ENCODE assay signal across 33 cellular contexts in genomic region chr5:39360483-39361071, GRCh38. TPM values are rescaled to one million over a fixed set of nuclear protein-coding genes. Genes with fewer than 3 reads are reported as not detected.
A peak's percentile ranks its signal among the peaks of the same experiment; 100 is the strongest.
DNase-seq lines count a peak whose midpoint lies in the region; ATAC-seq, FAIRE-seq and TF ChIP-seq lines count a peak whose summit lies in the region.
"Had no signal": no experiment of that assay in that cellular context is flagged by ENCODE, and none has a peak within 500 bp of the region (broad histone marks: within the 10 kb centered on the region; RNA-seq: fewer than 3 reads in every experiment).

No MANE protein-coding gene starts in this region.

- no peaks in the 10 kb centered on the region for H3K9me2 ChIP-seq in MM.1S (replicated peaks; ENCODE audit: insufficient read depth, low read length)

- CTCF ChIA-PET in WTC11 (lab: Charles Lee), result interaction anchor here (1.3 to 2.7 kb wide), 2 partner anchors 16 to 143 kb away, joined by 8 to 15 read pairs; no protein-coding TSS in a partner anchor

- H3K27me3 Mint-ChIP-seq in astrocyte (ENCODE audit: low read depth, unreplicated experiment) (no peaks in the 10 kb centered on the region), WTC11 (ENCODE audit: low read depth) (peaks cover 6% of the 10 kb centered on the region)
- H3K27me3 Mint-ChIP-seq: activated naive CD8-positive, alpha-beta T cell treated with anti-CD3 and anti-CD28 coated beads, Interleukin-2, amount 50 U/mL, for 24 hours; activated T-cell treated with anti-CD3 and anti-CD28 coated beads, Interleukin-2, amount 50 U/mL, for 24 hours; memory B cell had no signal

- H3K9ac ChIP-seq in astrocyte (ENCODE audit: low read length), result no peak overlapping the region
- H3K9ac ChIP-seq in MM.1S (ENCODE audit: low read length), result no peak overlapping the region

- H3K79me2 ChIP-seq in astrocyte (ENCODE audit: insufficient read depth, low read length) (no peaks in the 10 kb centered on the region), MM.1S (ENCODE audit: low read length) (no peaks in the 10 kb centered on the region)

- H3K4me3 Mint-ChIP-seq in astrocyte (ENCODE audit: unreplicated experiment) (no peak overlapping the region), WTC11 (no peak overlapping the region)
- H3K4me3 Mint-ChIP-seq: activated naive CD8-positive, alpha-beta T cell treated with anti-CD3 and anti-CD28 coated beads, Interleukin-2, amount 50 U/mL, for 24 hours; activated T-cell treated with anti-CD3 and anti-CD28 coated beads, Interleukin-2, amount 50 U/mL, for 24 hours; memory B cell; stimulated activated naive B cell treated with anti-CD40 and anti-IgM and Interleukin-4, amounts not matched to agents 10 μg/mL and 1 μg/mL and 100 μg/mL, for 72 hours had no signal

- H3K9me3 ChIP-seq in astrocyte (ENCODE audit: insufficient read depth, low read depth, low read length), result peaks cover 2% of the 10 kb centered on the region
- H3K9me3 ChIP-seq in MM.1S (replicated peaks; ENCODE audit: insufficient read depth, low read length), result no peaks in the 10 kb centered on the region
- H3K9me3 ChIP-seq in vagina, result no peaks in the 10 kb centered on the region
- H3K9me3 ChIP-seq: Caco-2, Peyer's patch, sigmoid colon, suprapubic skin, upper lobe of right lung had no signal

- TF ChIP-seq POLR2A in vagina (IDR thresholded peaks at IDR 0.05), result no peak

- H3K9me3 Mint-ChIP-seq in astrocyte (ENCODE audit: unreplicated experiment), result peaks cover 3% of the 10 kb centered on the region
- peaks cover 28% of the 10 kb centered on the region for H3K9me3 Mint-ChIP-seq in WTC11
- H3K9me3 Mint-ChIP-seq: memory B cell had no signal

- H3K27me3 ChIP-seq in astrocyte (ENCODE audit: insufficient read depth, low read length) (no peaks in the 10 kb centered on the region), foreskin keratinocyte (no peaks in the 10 kb centered on the region), MM.1S (replicated peaks; ENCODE audit: insufficient read depth, low read length) (no peaks in the 10 kb centered on the region), vagina (no peaks in the 10 kb centered on the region)
- H3K27me3 ChIP-seq: Peyer's patch, sigmoid colon, suprapubic skin, upper lobe of right lung had no signal

- intact Hi-C loops in vagina (cut with DNase I), result no loop called here

- H2AFZ ChIP-seq in astrocyte (ENCODE audit: low read depth, low read length), result no peak overlapping the region
- H2AFZ ChIP-seq in MM.1S (ENCODE audit: low read length), result no peak overlapping the region

- H3K27ac ChIP-seq in astrocyte (ENCODE audit: low read depth, low read length) (peak overlapping the region; percentile 65), foreskin keratinocyte (peak overlapping the region; percentile 76), MM.1S (ENCODE audit: low read length) (no peak overlapping the region), vagina (no peak overlapping the region)
- H3K27ac ChIP-seq: Peyer's patch, sigmoid colon, suprapubic skin, upper lobe of right lung had no signal

- POLR2A ChIA-PET in WTC11 (lab: Charles Lee), result no interaction called here

- ATAC-seq in HG02610 (IDR thresholded peaks at IDR 0.05; ENCODE audit: unreplicated experiment) (peak; percentile 62), foreskin keratinocyte (peak; percentile 73), HG02970 (IDR thresholded peaks at IDR 0.05; ENCODE audit: low FRiP score, unreplicated experiment) (no peak), WTC11 (no peak)
- ATAC-seq: activated naive CD8-positive, alpha-beta T cell treated with anti-CD3 and anti-CD28 coated beads, Interleukin-2, amount 50 U/mL, for 24 hours; left cardiac atrium; stimulated activated naive B cell treated with anti-CD40 and anti-IgM and Interleukin-4, amounts not matched to agents 10 μg/mL and 1 μg/mL and 100 μg/mL, for 72 hours; upper lobe of right lung had no signal

- H4K20me1 ChIP-seq in astrocyte (ENCODE audit: insufficient read depth, low read length), result no peaks in the 10 kb centered on the region
- H4K20me1 ChIP-seq in MM.1S (ENCODE audit: insufficient read depth, low read length), result no peaks in the 10 kb centered on the region

- DNase-seq in COLO829 (ENCODE audit: low spot score), result peak; percentile 16
- peak; percentile 32 for DNase-seq in astrocyte (ENCODE audit: low read depth)
- DNase-seq in foreskin keratinocyte, result peak; percentile 79 to 88
- DNase-seq in MM.1S, result no peak
- no peak for DNase-seq in WTC11 (ENCODE audit: low spot score)
- DNase-seq in vagina (ENCODE audit: extremely low spot score in 2 of 2), result no peak
- DNase-seq: activated CD4-positive, CD25-positive, alpha-beta regulatory T cell treated with anti-CD3 and anti-CD28 coated beads, Interleukin-2, amount 50 U/mL, for 72 hours; activated naive CD8-positive, alpha-beta T cell treated with anti-CD3 and anti-CD28 coated beads, Interleukin-2, amount 50 U/mL, for 24 hours; activated T-cell treated with anti-CD3 and anti-CD28 coated beads, Interleukin-2, amount 50 U/mL, for 24 hours; C1 segment of cervical spinal cord; Caco-2; foreskin fibroblast; IMR-90; left cardiac atrium; NCI-H1092 treated with DMSO at 0.1 percent for 48 hours; NCI-H187 treated with DMSO at 0.1 percent for 48 hours; NCI-H526; Peyer's patch; sigmoid colon; stimulated activated CD4-positive, alpha-beta T cell treated with anti-CD3 and anti-CD28 coated beads, Interleukin-4, amount 100 ng/mL, for 24 hours; stimulated activated naive B cell treated with anti-CD40 and anti-IgM and Interleukin-4, amounts not matched to agents 10 μg/mL and 1 μg/mL and 100 μg/mL, for 72 hours; T-helper 1 cell; upper lobe of right lung had no signal

- no peak for FAIRE-seq in astrocyte (lab: Jason Lieb, UNC)
- FAIRE-seq: GM12891 had no signal

- no peak overlapping the region for H3K27ac Mint-ChIP-seq in astrocyte (ENCODE audit: unreplicated experiment)
- no peak overlapping the region for H3K27ac Mint-ChIP-seq in WTC11
- H3K27ac Mint-ChIP-seq: activated naive CD8-positive, alpha-beta T cell treated with anti-CD3 and anti-CD28 coated beads, Interleukin-2, amount 50 U/mL, for 24 hours; activated T-cell treated with anti-CD3 and anti-CD28 coated beads, Interleukin-2, amount 50 U/mL, for 24 hours; memory B cell; stimulated activated naive B cell treated with anti-CD40 and anti-IgM and Interleukin-4, amounts not matched to agents 10 μg/mL and 1 μg/mL and 100 μg/mL, for 72 hours had no signal

- peak overlapping the region; percentile 32 for H3K4me2 ChIP-seq in astrocyte (ENCODE audit: low read length)
- H3K4me2 ChIP-seq in MM.1S (ENCODE audit: low read depth, low read length), result no peak overlapping the region

- no peak for TF ChIP-seq CTCF in astrocyte (IDR thresholded peaks at IDR 0.05; ENCODE audit: insufficient read depth, low read depth, low read length)
- no peak for TF ChIP-seq CTCF in foreskin keratinocyte (conservative IDR thresholded peaks at IDR 0.05)
- no peak for TF ChIP-seq CTCF in MM.1S (IDR thresholded peaks at IDR 0.05; ENCODE audit: low read length)
- no peak for TF ChIP-seq CTCF in WTC11 (IDR thresholded peaks at IDR 0.05)
- TF ChIP-seq CTCF in vagina (IDR thresholded peaks at IDR 0.05), result no peak

- H3K4me1 ChIP-seq in astrocyte (ENCODE audit: insufficient read depth, low read length), result no peaks in the 10 kb centered on the region
- peaks cover 27% of the 10 kb centered on the region for H3K4me1 ChIP-seq in foreskin keratinocyte
- H3K4me1 ChIP-seq in MM.1S (ENCODE audit: low read length), result no peaks in the 10 kb centered on the region
- no peaks in the 10 kb centered on the region for H3K4me1 ChIP-seq in vagina
- H3K4me1 ChIP-seq: Peyer's patch, sigmoid colon, suprapubic skin, upper lobe of right lung had no signal

- H3K4me3 ChIP-seq in astrocyte (ENCODE audit: insufficient read depth, low read depth, low read length) (no peak overlapping the region), MM.1S (ENCODE audit: low read length) (no peak overlapping the region), vagina (no peak overlapping the region)
- H3K4me3 ChIP-seq: Peyer's patch, sigmoid colon, suprapubic skin, upper lobe of right lung had no signal

- H3K4me1 Mint-ChIP-seq in astrocyte (ENCODE audit: low read depth, unreplicated experiment), result no peaks in the 10 kb centered on the region
- H3K4me1 Mint-ChIP-seq in WTC11, result peaks cover 46% of the 10 kb centered on the region
- H3K4me1 Mint-ChIP-seq: activated naive CD8-positive, alpha-beta T cell treated with anti-CD3 and anti-CD28 coated beads, Interleukin-2, amount 50 U/mL, for 24 hours; stimulated activated naive B cell treated with anti-CD40 and anti-IgM and Interleukin-4, amounts not matched to agents 10 μg/mL and 1 μg/mL and 100 μg/mL, for 72 hours had no signal

- H3K36me3 ChIP-seq in astrocyte (ENCODE audit: insufficient read depth, low read length) (no peaks in the 10 kb centered on the region), MM.1S (replicated peaks; ENCODE audit: insufficient read depth, low read length) (no peaks in the 10 kb centered on the region), vagina (no peaks in the 10 kb centered on the region)
- H3K36me3 ChIP-seq: Peyer's patch, sigmoid colon, suprapubic skin, upper lobe of right lung had no signal

- H3K36me3 Mint-ChIP-seq in astrocyte (ENCODE audit: low read depth, unreplicated experiment) (no peaks in the 10 kb centered on the region), WTC11 (peaks cover 14% of the 10 kb centered on the region)
- H3K36me3 Mint-ChIP-seq: memory B cell; stimulated activated naive B cell treated with anti-CD40 and anti-IgM and Interleukin-4, amounts not matched to agents 10 μg/mL and 1 μg/mL and 100 μg/mL, for 72 hours had no signal

- no peaks in the 10 kb centered on the region for H3F3A ChIP-seq in MM.1S (ENCODE audit: insufficient read depth, low read length)

TF ChIP-seq in WTC11, 78 proteins besides CTCF, POLR2A, EP300 and RAD21:
- no peak for TF ChIP-seq ZNF416 (CRISPR knock-in tag; IDR thresholded peaks at IDR 0.05)
- no peak for TF ChIP-seq ESRRA (CRISPR knock-in tag; IDR thresholded peaks at IDR 0.05; ENCODE audit: borderline replicate concordance)
- no peak for TF ChIP-seq ZNF263 (CRISPR knock-in tag; IDR thresholded peaks at IDR 0.05; ENCODE audit: low read depth)

RNA-seq across cellular contexts. Expression of gene C9, which starts 3.7 kb away (rescaled TPM):
- total RNA-seq in astrocyte (0.07 TPM in 1 of 2 replicates, not detected in the other), foreskin keratinocyte (not detected in 2 replicates), WTC11 (2021) (0.07 to 0.25 TPM (median 0.21 TPM) in 3 replicates), vagina (not detected)
- polyA plus RNA-seq in foreskin keratinocyte, result not detected in 2 replicates
- total RNA-seq: activated CD8-positive, alpha-beta memory T cell treated with anti-CD3 and anti-CD28 coated beads for 36 hours; cerebellum; epithelial cell of proximal tubule; IMR-90; left cardiac atrium; Peyer's patch; sigmoid colon; upper lobe of right lung had no signal
- polyA plus RNA-seq: AG04450, IMR-90, neural cell had no signal

Comparison
In these comparisons a context has a peak if more than half of its experiments do, and no peak if none do; other contexts are left out.
1. DNase-seq: peak in COLO829 (single experiment), astrocyte (single experiment) and foreskin keratinocyte (2 of 2); none in MM.1S (single experiment), WTC11 (single experiment) and vagina (0 of 2).
2. ATAC-seq: peak in HG02610 (single experiment) and foreskin keratinocyte (single experiment); none in HG02970 (single experiment) and WTC11 (single experiment).
3. H3K27ac ChIP-seq: peak in astrocyte (single experiment) and foreskin keratinocyte (single experiment); none in MM.1S (single experiment) and vagina (single experiment).